8 cellular contexts compared by ENCODE assay signal in genomic region chr16:3983081-3983520, GRCh38.
DNase-seq lines count a peak whose midpoint lies in the region; ATAC-seq lines count a peak whose summit lies in the region.

No MANE protein-coding gene starts in this region.

- peak; percentile 5 for DNase-seq in DMS114 treated with DMSO at 0.1 percent for 48 hours (lab: John Stamatoyannopoulos, UW; ENCODE audit: unreplicated experiment)
- peak; percentile 78 for DNase-seq in NCI-H1092 (lab: John Stamatoyannopoulos, UW)
- peak; percentile 9 for DNase-seq in T-helper 9 cell
- DNase-seq in cerebellar cortex (ENCODE audit: low spot score) = peak; percentile 88
- peak; percentile 81 for DNase-seq in kidney tubule cell (ENCODE audit: low spot score)
- peak in 2 of 3 experiments; percentile 15 to 21 for DNase-seq in stimulated activated CD4-positive, alpha-beta T cell treated with anti-CD3 and anti-CD28 coated beads, TNF-alpha, amount 100 ng/mL, for 4 hours (ENCODE audit: low read depth in 3 of 3)

- ATAC-seq in GM21390 (IDR thresholded peaks at IDR 0.05; ENCODE audit: unreplicated experiment) (no peak), HG02571 (IDR thresholded peaks at IDR 0.05; ENCODE audit: unreplicated experiment) (no peak)

Comparison
In these comparisons a context has a peak if more than half of its experiments do, and no peak if none do; other contexts are left out.
1. DNase-seq: peak in every context shown above with its lines; median percentile 88 in cerebellar cortex; 81 in kidney tubule cell; 78 in NCI-H1092; 18 in stimulated activated CD4-positive, alpha-beta T cell treated with anti-CD3 and anti-CD28 coated beads, TNF-alpha, amount 100 ng/mL, for 4 hours; 9 in T-helper 9 cell; 5 in DMS114 treated with DMSO at 0.1 percent for 48 hours.